ENCODE assay signal across 10 cellular contexts in the genomic region with DNA sequence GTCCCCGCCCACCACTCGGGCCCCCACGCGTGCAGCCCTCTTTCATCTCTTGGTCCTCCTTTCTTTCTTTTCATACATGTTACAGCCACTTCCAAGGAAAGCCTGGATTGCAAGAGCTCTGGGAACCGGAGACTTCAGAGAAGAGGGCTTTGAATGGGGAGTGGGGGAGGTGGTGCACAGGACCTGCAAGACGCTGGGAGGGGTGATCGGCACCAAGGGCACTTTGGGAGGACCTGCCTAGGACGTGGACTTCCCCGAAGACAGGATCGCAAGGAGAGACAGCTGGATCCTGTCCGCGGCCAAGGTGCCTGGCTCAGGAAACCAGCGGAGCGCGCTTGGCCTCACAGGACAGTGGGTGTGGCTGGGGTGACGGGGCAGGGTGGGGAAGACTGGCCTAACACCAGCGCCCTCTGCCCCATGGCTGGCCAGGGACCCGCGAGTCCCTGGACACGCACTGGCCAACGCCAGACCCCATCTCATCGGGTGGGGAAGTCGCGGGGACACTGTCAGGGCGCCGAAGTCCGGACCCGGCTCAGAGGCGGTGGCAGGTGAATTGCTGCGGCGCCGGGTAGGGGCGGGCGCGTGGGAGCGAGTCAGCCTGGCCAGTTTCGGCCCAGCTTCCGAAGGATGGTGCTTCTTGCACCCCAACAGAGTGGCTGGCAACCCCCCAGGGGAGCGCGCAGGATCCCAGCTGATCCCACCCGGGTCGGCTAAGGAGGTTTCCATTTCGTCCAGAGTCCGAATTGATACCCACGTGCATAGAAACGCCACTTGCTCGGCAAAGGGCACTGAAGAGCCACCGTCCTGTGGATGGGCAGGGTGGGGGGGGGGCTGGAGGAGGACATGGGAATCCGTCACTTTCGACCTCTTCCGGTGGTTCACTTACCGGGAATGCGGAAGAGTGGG. TPM values are rescaled to one million over a fixed set of nuclear protein-coding genes. Genes with fewer than 3 reads are reported as not detected.
DNase-seq lines count a peak whose midpoint lies in the region; ATAC-seq, FAIRE-seq and TF ChIP-seq lines count a peak whose summit lies in the region.
"Had no signal": no experiment of that assay in that cellular context is flagged by ENCODE, and none has a peak within 500 bp of the region (broad histone marks: within the 10 kb centered on the region; RNA-seq: fewer than 3 reads in every experiment).

No MANE protein-coding gene starts in this region.

- CTCF ChIA-PET in HepG2 (lab: Yijun Ruan, JAX; ENCODE audit: low intra/inter-chr PET ratio, low total read pairs), result no interaction called here

- H3K27ac ChIP-seq in HepG2 (ENCODE audit: extremely low read length, insufficient read depth, low read length) (no peak overlapping the region), tibial artery (peak overlapping the region; percentile 88 to 97)
- H3K27ac ChIP-seq: 22Rv1 had no signal

- H3K9me3 ChIP-seq in HepG2 (ENCODE audit: low read length) (no peaks in the 10 kb centered on the region), tibial artery (no peaks in the 10 kb centered on the region)

- WGBS in HepG2 (ENCODE audit: low lambda C conversion rate), result 14% methylated on average over 46 of the region's 53 CpGs

- TF ChIP-seq EP300 in HepG2 (IDR thresholded peaks at IDR 0.05; ENCODE audit: low read depth in 2 of 2, low read length in 2 of 2) (no peak), HepG2 (CRISPR knock-in tag; IDR thresholded peaks at IDR 0.05; ENCODE audit: borderline replicate concordance) (no peak)

- H4K20me1 ChIP-seq in HepG2 (ENCODE audit: insufficient read depth, low read length), result no peaks in the 10 kb centered on the region

- TF ChIP-seq POLR2A in HepG2 (IDR thresholded peaks at IDR 0.05; ENCODE audit: insufficient read depth in 1 of 2, low read depth in 2 of 2, low read length in 2 of 2), result no peak

- no peak for TF ChIP-seq RAD21 in HepG2 (CRISPR knock-in tag; IDR thresholded peaks at IDR 0.05)

- DNase-seq in DMS 273 (lab: John Stamatoyannopoulos, UW; ENCODE audit: unreplicated experiment) (peak; percentile 38), DMS 273 treated with DMSO at 0.1 percent for 48 hours (lab: John Stamatoyannopoulos, UW) (no peak), choroid plexus epithelial cell (ENCODE audit: low read depth) (peak; percentile 51), HepG2 (ENCODE audit: low spot score) (no peak), tibial artery (peak; percentile 53 to 83), mucosa of gallbladder (ENCODE audit: low spot score) (no peak), DMS79 (lab: John Stamatoyannopoulos, UW) (no peak), G401 (ENCODE audit: low spot score) (no peak)

- H3K9ac ChIP-seq in HepG2 (ENCODE audit: insufficient read depth, low read depth, low read length), result no peak overlapping the region

- H3K27me3 ChIP-seq in HepG2 (ENCODE audit: control insufficient read depth in 1 of 2, insufficient read depth in 2 of 2, low read length in 2 of 2), result peaks cover 3 to 28% of the 10 kb centered on the region in 2 experiments; a peak in 4 of 5 replicates
- no peaks in the 10 kb centered on the region for H3K27me3 ChIP-seq in tibial artery

- no TSS peak for BruUV-seq in HepG2 (replicated peaks; lab: Mats Ljungman, UMichigan)

- H3K36me3 ChIP-seq in HepG2 (replicated peaks in 1 of 2; ENCODE audit: control insufficient read depth in 1 of 2, insufficient read depth in 2 of 2, low read length in 2 of 2), result no peaks in the 10 kb centered on the region
- H3K36me3 ChIP-seq in tibial artery, result no peaks in the 10 kb centered on the region

- no peak for TF ChIP-seq CTCF in choroid plexus epithelial cell (conservative IDR thresholded peaks at IDR 0.05; ENCODE audit: low read depth, low read length)
- no peak for TF ChIP-seq CTCF in HepG2 (CRISPR knock-in tag; IDR thresholded peaks at IDR 0.05)
- TF ChIP-seq CTCF in tibial artery (IDR thresholded peaks at IDR 0.05), result no peak

- H3K4me2 ChIP-seq in HepG2 (ENCODE audit: low read depth, low read length), result no peak overlapping the region

- intact Hi-C loops in HepG2 (cut with micrococcal nuclease; ENCODE audit: unreplicated experiment), result no loop called here
- intact Hi-C loops in tibial artery (cut with DNase I; ENCODE audit: low total_unique reads), result loop anchor here (5.0 to 10.0 kb wide), 6 partner anchors 92 to 572 kb away; no protein-coding TSS in a partner anchor

- POLR2A ChIA-PET in HepG2 (lab: Yijun Ruan, JAX), result no interaction called here

- in situ Hi-C loops in HepG2 (cut with HindIII; ENCODE audit: extremely low pct_ligation_motif_present, low pct_unique_long_range_greater_than_20kb) (no loop called here), G401 (cut with HindIII; ENCODE audit: low sequenced_read_pairs) (no loop called here)

- peak; percentile 15; the same call in 2 of the 3 replicates for ATAC-seq in HepG2

- H2AFZ ChIP-seq in HepG2 (ENCODE audit: low read length), result no peak overlapping the region

- no peak for FAIRE-seq in HepG2 (lab: Jason Lieb, UNC)

- H3K4me1 ChIP-seq in HepG2 (ENCODE audit: insufficient read depth, low read length) (no peaks in the 10 kb centered on the region), tibial artery (peaks cover 0 to 53% (median 40%) of the 10 kb centered on the region in 4 donors)

- H3K79me2 ChIP-seq in HepG2 (ENCODE audit: insufficient read depth, low read length), result no peaks in the 10 kb centered on the region

- H3K4me3 ChIP-seq in choroid plexus epithelial cell (ENCODE audit: low read depth, low read length), result peak overlapping the region; percentile 61
- no peak overlapping the region for H3K4me3 ChIP-seq in HepG2 (replicated peaks in 1 of 3; ENCODE audit: insufficient read depth in 1 of 3, low read depth in 2 of 3, low read length in 3 of 3)
- H3K4me3 ChIP-seq in tibial artery, result peak overlapping the region; percentile 63 to 82

RNA-seq across cellular contexts. Expression of a gene that starts 0.7 kb away (rescaled TPM):
- total RNA-seq in HepG2 (2016; rRNA removed; fragmentation: Illumina TruSeq; extraction: Trizol) (not detected in 2 replicates), mucosa of gallbladder (11.6 TPM)
- not detected in 2 replicates for total RNA-seq in HepG2 (2016; cell fraction: cytosol; rRNA removed; fragmentation: Illumina TruSeq; extraction: Trizol; ENCODE audit: low read depth)
- total RNA-seq in HepG2 (2016; cell fraction: insoluble cytoplasmic fraction; rRNA removed; fragmentation: Illumina TruSeq; extraction: Trizol), result not detected in 2 replicates
- total RNA-seq in HepG2 (2016; cell fraction: membrane; rRNA removed; fragmentation: Illumina TruSeq; extraction: Trizol), result not detected in 2 replicates
- total RNA-seq in HepG2 (2016; cell fraction: nucleus; rRNA removed; fragmentation: Illumina TruSeq; extraction: Trizol), result not detected in 2 replicates
- polyA plus RNA-seq in HepG2 (2011; rRNA removed), result 0.03 TPM in 1 of 2 replicates, not detected in the other
- not detected in 2 replicates for polyA plus RNA-seq in HepG2 (2011; cell fraction: cytosol; rRNA removed)
- not detected in 2 replicates for polyA plus RNA-seq in HepG2 (2011; cell fraction: nucleus; rRNA removed)
- not detected in 2 replicates for polyA plus RNA-seq in HepG2 (2012)
- not detected in 2 replicates for polyA plus RNA-seq in HepG2 (2016; cell fraction: cytosol; fragmentation: Illumina TruSeq; extraction: Trizol; ENCODE audit: low read depth)
- polyA plus RNA-seq in HepG2 (2016; cell fraction: insoluble cytoplasmic fraction; fragmentation: Illumina TruSeq; extraction: Trizol; ENCODE audit: low read depth), result not detected in 2 replicates
- not detected in 2 replicates for polyA plus RNA-seq in HepG2 (2016; cell fraction: membrane; fragmentation: Illumina TruSeq; extraction: Trizol; ENCODE audit: low read depth)
- polyA plus RNA-seq in HepG2 (2016; cell fraction: nucleus; fragmentation: Illumina TruSeq; extraction: Trizol; ENCODE audit: insufficient read depth, low read depth), result not detected in 2 replicates
- polyA minus RNA-seq in HepG2 (2011; rRNA and poly(A)+ RNA removed; ENCODE audit: low replicate concordance), result 0.12 TPM in 1 of 2 replicates, not detected in the other
- polyA minus RNA-seq in HepG2 (2011; cell fraction: cytosol; rRNA and poly(A)+ RNA removed), result not detected in 2 replicates
- polyA minus RNA-seq in HepG2 (2011; cell fraction: nucleus; rRNA and poly(A)+ RNA removed), result not detected in 2 replicates
- total RNA-seq in G401 (2014; rRNA removed; shearing (Covaris generic)), result not detected in 2 replicates

RNA-seq across cellular contexts. Expression of a gene that starts 15.1 kb away (rescaled TPM):
- total RNA-seq in HepG2 (2016; rRNA removed; fragmentation: Illumina TruSeq; extraction: Trizol) (not detected in 2 replicates), mucosa of gallbladder (not detected)
- total RNA-seq in HepG2 (2016; cell fraction: cytosol; rRNA removed; fragmentation: Illumina TruSeq; extraction: Trizol; ENCODE audit: low read depth), result not detected in 2 replicates
- total RNA-seq in HepG2 (2016; cell fraction: insoluble cytoplasmic fraction; rRNA removed; fragmentation: Illumina TruSeq; extraction: Trizol), result not detected in 2 replicates
- total RNA-seq in HepG2 (2016; cell fraction: membrane; rRNA removed; fragmentation: Illumina TruSeq; extraction: Trizol), result not detected in 2 replicates
- not detected in 2 replicates for total RNA-seq in HepG2 (2016; cell fraction: nucleus; rRNA removed; fragmentation: Illumina TruSeq; extraction: Trizol)
- polyA plus RNA-seq in HepG2 (2011; rRNA removed), result not detected in 2 replicates
- polyA plus RNA-seq in HepG2 (2011; cell fraction: cytosol; rRNA removed), result not detected in 2 replicates
- not detected in 2 replicates for polyA plus RNA-seq in HepG2 (2011; cell fraction: nucleus; rRNA removed)
- not detected in 2 replicates for polyA plus RNA-seq in HepG2 (2012)
- not detected in 2 replicates for polyA plus RNA-seq in HepG2 (2016; cell fraction: cytosol; fragmentation: Illumina TruSeq; extraction: Trizol; ENCODE audit: low read depth)
- not detected in 2 replicates for polyA plus RNA-seq in HepG2 (2016; cell fraction: insoluble cytoplasmic fraction; fragmentation: Illumina TruSeq; extraction: Trizol; ENCODE audit: low read depth)
- polyA plus RNA-seq in HepG2 (2016; cell fraction: membrane; fragmentation: Illumina TruSeq; extraction: Trizol; ENCODE audit: low read depth), result not detected in 2 replicates
- polyA plus RNA-seq in HepG2 (2016; cell fraction: nucleus; fragmentation: Illumina TruSeq; extraction: Trizol; ENCODE audit: insufficient read depth, low read depth), result not detected in 2 replicates
- not detected in 2 replicates for polyA minus RNA-seq in HepG2 (2011; rRNA and poly(A)+ RNA removed; ENCODE audit: low replicate concordance)
- not detected in 2 replicates for polyA minus RNA-seq in HepG2 (2011; cell fraction: cytosol; rRNA and poly(A)+ RNA removed)
- polyA minus RNA-seq in HepG2 (2011; cell fraction: nucleus; rRNA and poly(A)+ RNA removed), result not detected in 2 replicates
- not detected in 2 replicates for total RNA-seq in G401 (2014; rRNA removed; shearing (Covaris generic))
- total RNA-seq: LHCN-M2 had no signal

RNA-seq across cellular contexts. Expression of a gene that starts 35.9 kb away (rescaled TPM):
- total RNA-seq in HepG2 (2016; rRNA removed; fragmentation: Illumina TruSeq; extraction: Trizol), result not detected in 2 replicates
- not detected in 2 replicates for total RNA-seq in HepG2 (2016; cell fraction: cytosol; rRNA removed; fragmentation: Illumina TruSeq; extraction: Trizol; ENCODE audit: low read depth)
- not detected in 2 replicates for total RNA-seq in HepG2 (2016; cell fraction: insoluble cytoplasmic fraction; rRNA removed; fragmentation: Illumina TruSeq; extraction: Trizol)
- not detected in 2 replicates for total RNA-seq in HepG2 (2016; cell fraction: membrane; rRNA removed; fragmentation: Illumina TruSeq; extraction: Trizol)
- total RNA-seq in HepG2 (2016; cell fraction: nucleus; rRNA removed; fragmentation: Illumina TruSeq; extraction: Trizol), result not detected in 2 replicates
- polyA plus RNA-seq in HepG2 (2011; rRNA removed), result not detected in 2 replicates
- polyA plus RNA-seq in HepG2 (2011; cell fraction: cytosol; rRNA removed), result 0.01 TPM in 2 replicates
- polyA plus RNA-seq in HepG2 (2011; cell fraction: nucleus; rRNA removed), result not detected in 2 replicates
- polyA plus RNA-seq in HepG2 (2012), result not detected in 2 replicates
- polyA plus RNA-seq in HepG2 (2016; cell fraction: cytosol; fragmentation: Illumina TruSeq; extraction: Trizol; ENCODE audit: low read depth), result not detected in 2 replicates
- not detected in 2 replicates for polyA plus RNA-seq in HepG2 (2016; cell fraction: insoluble cytoplasmic fraction; fragmentation: Illumina TruSeq; extraction: Trizol; ENCODE audit: low read depth)
- polyA plus RNA-seq in HepG2 (2016; cell fraction: membrane; fragmentation: Illumina TruSeq; extraction: Trizol; ENCODE audit: low read depth), result not detected in 2 replicates
- polyA plus RNA-seq in HepG2 (2016; cell fraction: nucleus; fragmentation: Illumina TruSeq; extraction: Trizol; ENCODE audit: insufficient read depth, low read depth), result not detected in 2 replicates
- not detected in 2 replicates for polyA minus RNA-seq in HepG2 (2011; rRNA and poly(A)+ RNA removed; ENCODE audit: low replicate concordance)
- not detected in 2 replicates for polyA minus RNA-seq in HepG2 (2011; cell fraction: cytosol; rRNA and poly(A)+ RNA removed)
- not detected in 2 replicates for polyA minus RNA-seq in HepG2 (2011; cell fraction: nucleus; rRNA and poly(A)+ RNA removed)
- total RNA-seq in mucosa of gallbladder, result 38.4 TPM
- not detected in 2 replicates for total RNA-seq in G401 (2014; rRNA removed; shearing (Covaris generic))
- total RNA-seq: LHCN-M2 had no signal

Comparison
In these comparisons a context has a peak if more than half of its experiments do, and no peak if none do; other contexts are left out.
1. DNase-seq: peak in DMS 273 (single experiment), choroid plexus epithelial cell (single experiment) and tibial artery (2 of 2); none in DMS 273 treated with DMSO at 0.1 percent for 48 hours (single experiment), HepG2 (single experiment), mucosa of gallbladder (single experiment), DMS79 (single experiment) and G401 (single experiment).
2. H3K4me3 ChIP-seq: peak in choroid plexus epithelial cell (single experiment) and tibial artery (2 of 2); none in HepG2 (0 of 3).
3. RNA of a gene that starts 0.7 kb away (total RNA-seq): 11.6 TPM in mucosa of gallbladder (single experiment); not detected in HepG2 and not detected in G401; every median in the first group is over 10 times any median in the second.
4. RNA of a gene that starts 35.9 kb away (total RNA-seq): 38.4 TPM in mucosa of gallbladder (single experiment); not detected in HepG2 and not detected in G401; every median in the first group is over 10 times any median in the second.